35 cellular contexts compared by ENCODE assay signal in genomic region chr18:37447959-37448916, GRCh38.
"Had no signal": no experiment of that assay in that cellular context is flagged by ENCODE, and none has a peak within 500 bp of the region (broad histone marks: within the 10 kb centered on the region; RNA-seq: fewer than 3 reads in every experiment).

No MANE protein-coding gene starts in this region.

- H3K36me3 Mint-ChIP-seq: naive thymus-derived CD8-positive, alpha-beta T cell; stimulated activated memory B cell treated with anti-CD40 and anti-IgM and Interleukin-4, amounts not matched to agents 10 μg/mL and 1 μg/mL and 100 μg/mL, for 72 hours had no signal

- H3K27ac ChIP-seq: breast epithelium, colonic mucosa, hepatocyte, neutrophil, ovary, thyroid gland, upper lobe of right lung, VCaP had no signal

- FAIRE-seq: frontal cortex, keratinocyte, TTC549 had no signal

- H3K9me3 ChIP-seq: breast epithelium, colonic mucosa, neutrophil, ovary, thyroid gland, upper lobe of right lung had no signal

- H3K27ac Mint-ChIP-seq: progenitor cell of endocrine pancreas; stimulated activated memory B cell treated with anti-CD40 and anti-IgM and Interleukin-4, amounts not matched to agents 10 μg/mL and 1 μg/mL and 100 μg/mL, for 72 hours; stimulated activated naive CD8-positive, alpha-beta T cell treated with anti-CD3 and anti-CD28 coated beads, Interleukin-15, amount 100 ng/mL, for 72 hours; T-helper 1 cell treated with Interleukin-12 subunit alpha and Interleukin-12 subunit beta and Interleukin-4 antibody, amounts not matched to agents 30 μg/mL and 1 μg/mL, for 36 hours had no signal

- H3K4me1 ChIP-seq: colonic mucosa, thyroid gland had no signal

- H3K4me3 Mint-ChIP-seq: central memory CD8-positive, alpha-beta T cell; naive thymus-derived CD8-positive, alpha-beta T cell; stimulated activated memory B cell treated with anti-CD40 and anti-IgM and Interleukin-4, amounts not matched to agents 10 μg/mL and 1 μg/mL and 100 μg/mL, for 72 hours; stimulated activated naive CD8-positive, alpha-beta T cell treated with anti-CD3 and anti-CD28 coated beads, Interleukin-15, amount 100 ng/mL, for 72 hours; T-helper 1 cell treated with Interleukin-12 subunit alpha and Interleukin-12 subunit beta and Interleukin-4 antibody, amounts not matched to agents 30 μg/mL and 1 μg/mL, for 36 hours had no signal

- ATAC-seq: left colon; naive thymus-derived CD8-positive, alpha-beta T cell; stimulated activated memory B cell treated with anti-CD40 and anti-IgM and Interleukin-4, amounts not matched to agents 10 μg/mL and 1 μg/mL and 100 μg/mL, for 72 hours; stimulated activated naive CD8-positive, alpha-beta T cell treated with anti-CD3 and anti-CD28 coated beads, Interleukin-15, amount 100 ng/mL, for 72 hours; upper lobe of right lung had no signal

- H3K36me3 ChIP-seq: breast epithelium, colonic mucosa, neutrophil, ovary, thyroid gland, upper lobe of right lung had no signal

- H3K79me2 ChIP-seq: hepatocyte had no signal

- H3K9me3 Mint-ChIP-seq: naive thymus-derived CD8-positive, alpha-beta T cell; stimulated activated naive CD8-positive, alpha-beta T cell treated with anti-CD3 and anti-CD28 coated beads, Interleukin-15, amount 100 ng/mL, for 72 hours; T-helper 1 cell treated with Interleukin-12 subunit alpha and Interleukin-12 subunit beta and Interleukin-4 antibody, amounts not matched to agents 30 μg/mL and 1 μg/mL, for 36 hours had no signal

- DNase-seq: activated CD4-positive, alpha-beta T cell treated with anti-CD3 and anti-CD28 coated beads for 4 hours; activated CD4-positive, alpha-beta T cell treated with anti-CD3 and anti-CD28 coated beads, Interleukin-2, amount 50 U/mL, for 4 hours; activated CD8-positive, alpha-beta memory T cell treated with anti-CD3 and anti-CD28 coated beads for 24 hours; activated CD8-positive, alpha-beta memory T cell treated with anti-CD3 and anti-CD28 coated beads, Interleukin-2, amount 50 U/mL, for 4 hours; activated gamma-delta T cell; activated naive CD4-positive, alpha-beta T cell treated with anti-CD3 and anti-CD28 coated beads, Interleukin-2, amount 50 U/mL, for 16 hours; activated T-cell treated with anti-CD3 and anti-CD28 coated beads, Interleukin-2, amount 50 U/mL, for 1 hour; amniotic stem cell; colonic mucosa; effector CD8-positive, alpha-beta T cell; left colon; mammary epithelial cell; midbrain; naive thymus-derived CD8-positive, alpha-beta T cell; ovary; stimulated activated CD4-positive, alpha-beta T cell treated with anti-CD3 and anti-CD28 coated beads, Interleukin-1b, Interleukin-23, amount 100 ng/mL, for 48 hours; stimulated activated CD4-positive, alpha-beta T cell treated with anti-CD3 and anti-CD28 coated beads, Interleukin-4, amount 100 ng/mL, for 4 hours; stimulated activated CD8-positive, alpha-beta memory T cell treated with anti-CD3 and anti-CD28 coated beads, Interleukin-4, amount 100 ng/mL, for 48 hours; stimulated activated naive CD8-positive, alpha-beta T cell treated with anti-CD3 and anti-CD28 coated beads, Interleukin-15, amount 100 ng/mL, for 72 hours; SW 1271; T-helper 9 cell; thyroid gland; upper lobe of right lung had no signal

- H3K4me2 ChIP-seq: hepatocyte, smooth muscle cell had no signal

- H3K4me1 Mint-ChIP-seq: central memory CD8-positive, alpha-beta T cell; stimulated activated memory B cell treated with anti-CD40 and anti-IgM and Interleukin-4, amounts not matched to agents 10 μg/mL and 1 μg/mL and 100 μg/mL, for 72 hours had no signal

- H3K4me3 ChIP-seq: breast epithelium, colonic mucosa, hepatocyte, ovary, smooth muscle cell, thyroid gland, upper lobe of right lung had no signal

- H3K27me3 ChIP-seq: colonic mucosa, hepatocyte, ovary, thyroid gland, upper lobe of right lung had no signal

- H2AFZ ChIP-seq: hepatocyte had no signal
